In genomic region chrX:151396827-151397740, GRCh38 we compare ENCODE assay signal across 8 cellular contexts. TPM values are rescaled to one million over a fixed set of nuclear protein-coding genes. Genes with fewer than 3 reads are reported as not detected.
DNase-seq lines count a peak whose midpoint lies in the region; TF ChIP-seq lines count a peak whose summit lies in the region.

Gene VMA21 (plus strand): TSS chrX:151397206. CDS start chrX:151397309, 103 bp downstream.

- H3K4me3 ChIP-seq in HAP-1: peak within 1 kb of the TSS; percentile 95
- peak within 1 kb of the TSS; percentile 88 for H3K4me3 ChIP-seq in MG63
- H3K4me3 ChIP-seq in suprapubic skin: peak within 1 kb of the TSS; percentile 72

- H3K4me1 ChIP-seq in HAP-1 (peaks cover 32% of the 10 kb centered on the region), suprapubic skin (peaks cover 14% of the 10 kb centered on the region)

- H3K4me1 Mint-ChIP-seq in activated naive CD4-positive, alpha-beta T cell treated with anti-CD3 and anti-CD28 coated beads for 36 hours (ENCODE audit: low read depth): peaks cover 48% of the 10 kb centered on the region

- no peaks in the 10 kb centered on the region for H3K27me3 Mint-ChIP-seq in activated naive CD4-positive, alpha-beta T cell treated with anti-CD3 and anti-CD28 coated beads for 36 hours (ENCODE audit: low read depth)

- no peaks in the 10 kb centered on the region for H3K9me3 Mint-ChIP-seq in activated naive CD4-positive, alpha-beta T cell treated with anti-CD3 and anti-CD28 coated beads for 36 hours

- H3K27ac ChIP-seq in suprapubic skin: peak within 1 kb of the TSS; percentile 97

- DNase-seq in GF-D8 (lab: John Stamatoyannopoulos, UW) (peak; percentile 60), HAP-1 (ENCODE audit: low spot score in 2 of 2) (peak; percentile 65 to 89), MG63 (peak; percentile 92), SK-N-DZ (ENCODE audit: low spot score) (peak; percentile 76), germinal center (ENCODE audit: low spot score) (peak; percentile 83), occipital lobe (lab: John Stamatoyannopoulos, UW) (peak; percentile 45), suprapubic skin (ENCODE audit: low spot score in 2 of 2) (peak; percentile 90 to 92)
- peak; percentile 81 for DNase-seq in activated naive CD4-positive, alpha-beta T cell treated with anti-CD3 and anti-CD28 coated beads for 36 hours

- no peak for TF ChIP-seq EP300 in suprapubic skin (IDR thresholded peaks at IDR 0.05)

- peak within 1 kb of the TSS; percentile 87 for H3K4me3 Mint-ChIP-seq in activated naive CD4-positive, alpha-beta T cell treated with anti-CD3 and anti-CD28 coated beads for 36 hours

- TF ChIP-seq CTCF in suprapubic skin (IDR thresholded peaks at IDR 0.05): no peak

- in situ Hi-C loops in HAP-1 (cut with MboI; ENCODE audit: low sequenced_read_pairs): no loop called here

- H3K36me3 ChIP-seq in HAP-1 (replicated peaks) (peaks cover 8% of the 10 kb centered on the region), MG63 (peaks cover 6% of the 10 kb centered on the region), suprapubic skin (no peaks in the 10 kb centered on the region)

- TF ChIP-seq POLR2A in suprapubic skin (IDR thresholded peaks at IDR 0.05): peak in 1 of 2 donors; percentile 45

- H3K27me3 ChIP-seq in HAP-1 (ENCODE audit: low read depth) (no peaks in the 10 kb centered on the region), MG63 (no peaks in the 10 kb centered on the region), suprapubic skin (no peaks in the 10 kb centered on the region)

- peak within 1 kb of the TSS; percentile 96 for H3K27ac Mint-ChIP-seq in activated naive CD4-positive, alpha-beta T cell treated with anti-CD3 and anti-CD28 coated beads for 36 hours

- intact Hi-C loops in activated naive CD4-positive, alpha-beta T cell treated with anti-CD3 and anti-CD28 coated beads for 36 hours (cut with micrococcal nuclease): loop anchor here (2.0 to 10.0 kb wide), 8 partner anchors 148 to 1434 kb away; partner anchors contain the start of genes CD99L2, CETN2, MAMLD1 and NSDHL

- peaks cover 13% of the 10 kb centered on the region for H3K36me3 Mint-ChIP-seq in activated naive CD4-positive, alpha-beta T cell treated with anti-CD3 and anti-CD28 coated beads for 36 hours (ENCODE audit: low read depth)

- 43% methylated on average over 52 of the region's 97 CpGs for WGBS in suprapubic skin

- CTCF ChIA-PET in activated naive CD4-positive, alpha-beta T cell treated with anti-CD3 and anti-CD28 coated beads for 36 hours (lab: Charles Lee): interaction anchor here (1.7 kb wide), 1 partner anchor 37 kb away, joined by 6 read pairs; no protein-coding TSS in a partner anchor

- no peaks in the 10 kb centered on the region for H3K9me3 ChIP-seq in HAP-1
- no peaks in the 10 kb centered on the region for H3K9me3 ChIP-seq in MG63
- H3K9me3 ChIP-seq in suprapubic skin: no peaks in the 10 kb centered on the region

RNA-seq across cellular contexts. Expression of gene VMA21, which starts in this region (rescaled TPM):
- total RNA-seq in MG63 (2014; rRNA removed; shearing (Covaris generic); ENCODE audit: low replicate concordance): 49.0 and 78.2 TPM in 2 replicates
- polyA plus RNA-seq in SK-N-DZ (2014; cell fraction: cytosol; rRNA removed): 62.3 and 65.0 TPM in 2 replicates
- 12.2 and 15.0 TPM in 2 replicates for polyA plus RNA-seq in SK-N-DZ (2014; cell fraction: nucleus; rRNA removed)
- total RNA-seq in activated naive CD4-positive, alpha-beta T cell treated with anti-CD3 and anti-CD28 coated beads for 36 hours: 10 to 100 TPM; 36.5 to 39.7 TPM
- 162 TPM for total RNA-seq in occipital lobe
- 10 to 100 TPM; 23.6 to 33.8 (median 30.3) TPM for total RNA-seq in suprapubic skin

Comparison
In these comparisons a context has a peak if more than half of its experiments do, and no peak if none do; other contexts are left out.
1. Peak in every context shown above with its lines: DNase-seq, H3K4me3 ChIP-seq and H3K27ac ChIP-seq.